ENCODE assay signal across 9 cellular contexts in genomic region chr22:44363214-44363979, GRCh38. TPM values are rescaled to one million over a fixed set of nuclear protein-coding genes. Genes with fewer than 3 reads are reported as not detected.
A peak's percentile ranks its signal among the peaks of the same experiment; 100 is the strongest.
DNase-seq lines count a peak whose midpoint lies in the region; ATAC-seq and TF ChIP-seq lines count a peak whose summit lies in the region.
"Had no signal": no experiment of that assay in that cellular context is flagged by ENCODE, and none has a peak within 500 bp of the region (broad histone marks: within the 10 kb centered on the region; RNA-seq: fewer than 3 reads in every experiment).

No MANE protein-coding gene starts in this region.

- in situ Hi-C loops in astrocyte of the cerebellum (cut with HindIII; ENCODE audit: low sequenced_read_pairs): no loop called here

- H3K4me3 ChIP-seq in astrocyte of the cerebellum (ENCODE audit: low read depth, low read length): no peak overlapping the region
- H3K4me3 ChIP-seq in spleen: no peak overlapping the region
- H3K4me3 ChIP-seq: K562 had no signal

- H3K4me1 ChIP-seq in spleen: peaks cover 0 to 28% (median 10%) of the 10 kb centered on the region in 6 donors

- no peaks in the 10 kb centered on the region for H3K9me3 ChIP-seq in spleen

- peak overlapping the region in 5 of 8 donors; percentile 41 to 65 (median 53) for H3K27ac ChIP-seq in spleen

- TF ChIP-seq CTCF in astrocyte of the cerebellum (IDR thresholded peaks at IDR 0.05; ENCODE audit: low read depth, low read length, missing control alignments): no peak
- TF ChIP-seq CTCF in spleen (IDR thresholded peaks at IDR 0.05 in 8 of 11, conservative IDR thresholded peaks at IDR 0.05 in 3 of 11): no peak

- no peaks in the 10 kb centered on the region for H3K9me3 Mint-ChIP-seq in activated CD4-positive, alpha-beta memory T cell treated with anti-CD3 and anti-CD28 coated beads, Interleukin-2, amount 10 ng/mL, durations not matched to agents 7 days and 5 days

- H3K36me3 ChIP-seq in spleen: no peaks in the 10 kb centered on the region

- DNase-seq in H4 (ENCODE audit: low spot score) (peak; percentile 96), astrocyte of the cerebellum (ENCODE audit: low read depth) (peak; percentile 96), hepatic stellate cell (ENCODE audit: low spot score) (peak; percentile 91), spleen (peak; percentile 86), SIG-M5 treated with dmso at 0.1 percent for 504 hours (lab: John Stamatoyannopoulos, UW; ENCODE audit: unreplicated experiment) (no peak)
- no peak for DNase-seq in activated CD4-positive, alpha-beta memory T cell treated with anti-CD3 and anti-CD28 coated beads, Interleukin-2, amount 10 ng/mL, durations not matched to agents 7 days and 5 days
- DNase-seq in stimulated activated CD4-positive, alpha-beta T cell treated with anti-CD3 and anti-CD28 coated beads, Interleukin-1b, Interleukin-23, amount 100 ng/mL, for 48 hours: no peak

- H3K27me3 Mint-ChIP-seq in activated CD4-positive, alpha-beta memory T cell treated with anti-CD3 and anti-CD28 coated beads, Interleukin-2, amount 10 ng/mL, durations not matched to agents 7 days and 5 days: peaks cover 5% of the 10 kb centered on the region

- POLR2A ChIA-PET in activated CD4-positive, alpha-beta memory T cell treated with anti-CD3 and anti-CD28 coated beads, Interleukin-2, amount 10 ng/mL, durations not matched to agents 7 days and 5 days (lab: Charles Lee): no interaction called here

- intact Hi-C loops in spleen (cut with DNase I; ENCODE audit: low total_unique reads): no loop called here

- no peak for TF ChIP-seq POLR2A in spleen (IDR thresholded peaks at IDR 0.05)

- H3K27ac Mint-ChIP-seq in activated CD4-positive, alpha-beta memory T cell treated with anti-CD3 and anti-CD28 coated beads, Interleukin-2, amount 10 ng/mL, durations not matched to agents 7 days and 5 days: no peak overlapping the region

- WGBS in spleen, 5 donors: 40 to 82% (median 75%) methylated on average over 8 to 26 of the region's 26 CpGs

- H3K36me3 Mint-ChIP-seq in activated CD4-positive, alpha-beta memory T cell treated with anti-CD3 and anti-CD28 coated beads, Interleukin-2, amount 10 ng/mL, durations not matched to agents 7 days and 5 days (ENCODE audit: low read depth): no peaks in the 10 kb centered on the region

- CTCF ChIA-PET in activated CD4-positive, alpha-beta memory T cell treated with anti-CD3 and anti-CD28 coated beads, Interleukin-2, amount 10 ng/mL, durations not matched to agents 7 days and 5 days (lab: Charles Lee): no interaction called here

- no peak for ATAC-seq in GM18868 (IDR thresholded peaks at IDR 0.05; ENCODE audit: unreplicated experiment)
- ATAC-seq: K562 had no signal

- H3K27me3 ChIP-seq in spleen (replicated peaks in 1 of 7): peaks cover 0 to 21% (median 0%) of the 10 kb centered on the region in 7 donors

- no peak overlapping the region for H3K4me3 Mint-ChIP-seq in activated CD4-positive, alpha-beta memory T cell treated with anti-CD3 and anti-CD28 coated beads, Interleukin-2, amount 10 ng/mL, durations not matched to agents 7 days and 5 days

- no peaks in the 10 kb centered on the region for H3K4me1 Mint-ChIP-seq in activated CD4-positive, alpha-beta memory T cell treated with anti-CD3 and anti-CD28 coated beads, Interleukin-2, amount 10 ng/mL, durations not matched to agents 7 days and 5 days

RNA-seq across cellular contexts. Expression of gene SHISAL1, which starts 50.6 kb away (rescaled TPM):
- 7.0 and 8.2 TPM in 2 replicates for total RNA-seq in H4 (2014; rRNA removed; shearing (Covaris generic))
- under 1 TPM; 0.11 to 0.47 (median 0.26) TPM for total RNA-seq in spleen
- under 1 TPM; 0.10 to 0.35 (median 0.15) TPM for polyA plus RNA-seq in spleen
- total RNA-seq in activated CD4-positive, alpha-beta memory T cell treated with anti-CD3 and anti-CD28 coated beads, Interleukin-2, amount 10 ng/mL, durations not matched to agents 7 days and 5 days: not detected
- total RNA-seq: K562 had no signal
- polyA plus RNA-seq: K562 had no signal

Comparison
In these comparisons a context has a peak if more than half of its experiments do, and no peak if none do; other contexts are left out.
1. DNase-seq: peak in H4 (single experiment), astrocyte of the cerebellum (single experiment), hepatic stellate cell (single experiment) and spleen (single experiment); none in activated CD4-positive, alpha-beta memory T cell treated with anti-CD3 and anti-CD28 coated beads, Interleukin-2, amount 10 ng/mL, durations not matched to agents 7 days and 5 days (single experiment), stimulated activated CD4-positive, alpha-beta T cell treated with anti-CD3 and anti-CD28 coated beads, Interleukin-1b, Interleukin-23, amount 100 ng/mL, for 48 hours (single experiment) and SIG-M5 treated with dmso at 0.1 percent for 504 hours (single experiment).